24 cellular contexts compared by ENCODE assay signal in genomic region chr1:161702250-161702649, GRCh38. TPM values are rescaled to one million over a fixed set of nuclear protein-coding genes. Genes with fewer than 3 reads are reported as not detected.
DNase-seq lines count a peak whose midpoint lies in the region; ATAC-seq and TF ChIP-seq lines count a peak whose summit lies in the region.
"Had no signal": no experiment of that assay in that cellular context is flagged by ENCODE, and none has a peak within 500 bp of the region (broad histone marks: within the 10 kb centered on the region; RNA-seq: fewer than 3 reads in every experiment).

No MANE protein-coding gene starts in this region.

- H4K20me1 ChIP-seq in hepatocyte (ENCODE audit: insufficient read depth, poor library complexity, severe bottlenecking): no peaks in the 10 kb centered on the region
- H4K20me1 ChIP-seq: BLaER1 had no signal

- 60% methylated on average over 8 of the region's 8 CpGs for WGBS in hepatocyte (ENCODE audit: low lambda C conversion rate, missing lambda C conversion rate)
- WGBS in adrenal gland, 4 donors: 70 to 79% (median 77%) methylated on average over 8 of the region's 8 CpGs

- H3K79me2 ChIP-seq in hepatocyte: no peaks in the 10 kb centered on the region

- no peaks in the 10 kb centered on the region for H3K27me3 ChIP-seq in hepatocyte
- H3K27me3 ChIP-seq in adrenal gland: no peaks in the 10 kb centered on the region
- H3K27me3 ChIP-seq: BLaER1, body of pancreas, SJSA1 had no signal

- DNase-seq in SHP77 (lab: John Stamatoyannopoulos, UW): peak; percentile 4 to 12
- DNase-seq in SHP77 treated with DMSO at 0.1 percent for 48 hours (lab: John Stamatoyannopoulos, UW): no peak
- peak; percentile 57 for DNase-seq in NCI-H69 (lab: John Stamatoyannopoulos, UW)
- peak; percentile 74 for DNase-seq in hepatocyte (ENCODE audit: low spot score)
- peak; percentile 93 for DNase-seq in renal cortical epithelial cell (ENCODE audit: low read depth)
- DNase-seq in adrenal gland: no peak
- DNase-seq: activated B cell treated with CpG ODN at 0.5 μM for 24 hours; activated CD8-positive, alpha-beta memory T cell treated with anti-CD3 and anti-CD28 coated beads for 24 hours; activated naive CD8-positive, alpha-beta T cell treated with anti-CD3 and anti-CD28 coated beads for 36 hours; body of pancreas; DMS 273 treated with DMSO at 0.1 percent for 48 hours; heart right ventricle; naive thymus-derived CD8-positive, alpha-beta T cell; NCI-H1048; NCI-H2081 treated with DMSO at 0.1 percent for 48 hours; NCI-H510A treated with DMSO at 0.1 percent for 48 hours; OCI-M1; stimulated activated CD4-positive, alpha-beta T cell treated with anti-CD3 and anti-CD28 coated beads, Interleukin-4, amount 100 ng/mL, for 24 hours had no signal

- TF ChIP-seq POLR2A in adrenal gland (IDR thresholded peaks at IDR 0.05): no peak

- no peak for TF ChIP-seq CTCF in hepatocyte (IDR thresholded peaks at IDR 0.05; ENCODE audit: poor library complexity)
- no peak for TF ChIP-seq CTCF in adrenal gland (IDR thresholded peaks at IDR 0.05)

- no peak overlapping the region for H2AFZ ChIP-seq in hepatocyte

- H3K4me2 ChIP-seq in hepatocyte: no peak overlapping the region
- H3K4me2 ChIP-seq: BLaER1, KMS-11 had no signal

- H3K4me3 ChIP-seq in hepatocyte (no peak overlapping the region), adrenal gland (no peak overlapping the region)
- H3K4me3 ChIP-seq: BLaER1, body of pancreas, heart right ventricle, SJSA1, skin epidermis had no signal

- H3K27ac ChIP-seq in hepatocyte (no peak overlapping the region), adrenal gland (no peak overlapping the region)
- H3K27ac ChIP-seq: BLaER1, body of pancreas, heart right ventricle, KMS-11, SJSA1, skin epidermis had no signal

- no peak for ATAC-seq in GM18868 (IDR thresholded peaks at IDR 0.05; ENCODE audit: unreplicated experiment)
- no peak for ATAC-seq in GM19467 (IDR thresholded peaks at IDR 0.05; ENCODE audit: unreplicated experiment)
- ATAC-seq: body of pancreas; heart right ventricle; naive thymus-derived CD8-positive, alpha-beta T cell had no signal

- no peaks in the 10 kb centered on the region for H3K36me3 ChIP-seq in hepatocyte (replicated peaks; ENCODE audit: insufficient read depth, low read depth)
- no peaks in the 10 kb centered on the region for H3K36me3 ChIP-seq in adrenal gland (replicated peaks in 1 of 2)
- H3K36me3 ChIP-seq: BLaER1, heart right ventricle, SJSA1 had no signal

- no peaks in the 10 kb centered on the region for H3K9me3 ChIP-seq in hepatocyte (ENCODE audit: low read depth)
- no peaks in the 10 kb centered on the region for H3K9me3 ChIP-seq in adrenal gland (replicated peaks in 1 of 3)
- H3K9me3 ChIP-seq: BLaER1, body of pancreas, heart right ventricle, SJSA1 had no signal

- H3K9me2 ChIP-seq in hepatocyte (replicated peaks; ENCODE audit: insufficient read depth): no peaks in the 10 kb centered on the region

- H3K4me1 ChIP-seq in hepatocyte (ENCODE audit: insufficient read depth) (no peaks in the 10 kb centered on the region), adrenal gland (replicated peaks in 1 of 2) (no peaks in the 10 kb centered on the region)
- H3K4me1 ChIP-seq: body of pancreas had no signal

- intact Hi-C loops in adrenal gland (cut with DNase I): no loop called here

RNA-seq across cellular contexts. Expression of gene FCRLA, which starts 4.8 kb away (rescaled TPM):
- total RNA-seq in hepatocyte: 0.16 and 3.0 TPM in 2 replicates
- 0.31 and 0.75 TPM in 2 replicates for polyA plus RNA-seq in hepatocyte
- 1.4 TPM in 1 of 2 replicates, not detected in the other for total RNA-seq in renal cortical epithelial cell
- total RNA-seq in adrenal gland: under 1 TPM in 2 of 8 donors, not detected in 6; 0.28 to 0.31 TPM
- polyA plus RNA-seq in adrenal gland: under 1 TPM; 0.03 to 0.16 (median 0.15) TPM
- total RNA-seq: body of pancreas had no signal

RNA-seq across cellular contexts. Expression of gene FCRLB, which starts 19.1 kb away (rescaled TPM):
- total RNA-seq in hepatocyte: 0.23 and 0.76 TPM in 2 replicates
- 0.60 and 1.5 TPM in 2 replicates for polyA plus RNA-seq in hepatocyte
- total RNA-seq in renal cortical epithelial cell: 1.1 and 1.9 TPM in 2 replicates
- total RNA-seq in adrenal gland: 1 to 10 TPM in 5 of 8 donors, under 1 TPM in 2, not detected in 1; 0.79 to 3.4 (median 1.8) TPM
- under 1 TPM; 0.42 to 0.67 (median 0.56) TPM for polyA plus RNA-seq in adrenal gland
- total RNA-seq: body of pancreas had no signal

RNA-seq across cellular contexts. Expression of gene FCGR2B, which starts 39.3 kb away (rescaled TPM):
- 0.52 TPM in 1 of 2 replicates, not detected in the other for total RNA-seq in hepatocyte
- not detected in 2 replicates for polyA plus RNA-seq in hepatocyte
- total RNA-seq in renal cortical epithelial cell: not detected in 2 replicates
- total RNA-seq in adrenal gland: 10 to 100 TPM in 7 of 8 donors, 1 to 10 TPM in 1; 2.1 to 32.1 (median 20.8) TPM
- polyA plus RNA-seq in adrenal gland: 1 to 10 TPM; 3.4 to 6.4 (median 3.5) TPM
- total RNA-seq: SJSA1 had no signal

RNA-seq across cellular contexts. Expression of gene DUSP12, which starts 47.3 kb away (rescaled TPM):
- total RNA-seq in hepatocyte: 47.9 and 52.9 TPM in 2 replicates
- 35.4 and 37.1 TPM in 2 replicates for polyA plus RNA-seq in hepatocyte
- total RNA-seq in renal cortical epithelial cell: 30.0 and 37.9 TPM in 2 replicates
- 10 to 100 TPM; 13.0 to 48.1 (median 16.6) TPM for total RNA-seq in adrenal gland
- polyA plus RNA-seq in adrenal gland: 10 to 100 TPM in 2 of 3 donors, 1 to 10 TPM in 1; 7.8 to 18.2 (median 15.4) TPM

Comparison
In these comparisons a context has a peak if more than half of its experiments do, and no peak if none do; other contexts are left out.
1. DNase-seq: peak in SHP77 (2 of 2), NCI-H69 (single experiment), hepatocyte (single experiment) and renal cortical epithelial cell (single experiment); none in SHP77 treated with DMSO at 0.1 percent for 48 hours (single experiment) and adrenal gland (0 of 7).